Comparison of ENCODE assay signal across 8 cellular contexts in the genomic region with DNA sequence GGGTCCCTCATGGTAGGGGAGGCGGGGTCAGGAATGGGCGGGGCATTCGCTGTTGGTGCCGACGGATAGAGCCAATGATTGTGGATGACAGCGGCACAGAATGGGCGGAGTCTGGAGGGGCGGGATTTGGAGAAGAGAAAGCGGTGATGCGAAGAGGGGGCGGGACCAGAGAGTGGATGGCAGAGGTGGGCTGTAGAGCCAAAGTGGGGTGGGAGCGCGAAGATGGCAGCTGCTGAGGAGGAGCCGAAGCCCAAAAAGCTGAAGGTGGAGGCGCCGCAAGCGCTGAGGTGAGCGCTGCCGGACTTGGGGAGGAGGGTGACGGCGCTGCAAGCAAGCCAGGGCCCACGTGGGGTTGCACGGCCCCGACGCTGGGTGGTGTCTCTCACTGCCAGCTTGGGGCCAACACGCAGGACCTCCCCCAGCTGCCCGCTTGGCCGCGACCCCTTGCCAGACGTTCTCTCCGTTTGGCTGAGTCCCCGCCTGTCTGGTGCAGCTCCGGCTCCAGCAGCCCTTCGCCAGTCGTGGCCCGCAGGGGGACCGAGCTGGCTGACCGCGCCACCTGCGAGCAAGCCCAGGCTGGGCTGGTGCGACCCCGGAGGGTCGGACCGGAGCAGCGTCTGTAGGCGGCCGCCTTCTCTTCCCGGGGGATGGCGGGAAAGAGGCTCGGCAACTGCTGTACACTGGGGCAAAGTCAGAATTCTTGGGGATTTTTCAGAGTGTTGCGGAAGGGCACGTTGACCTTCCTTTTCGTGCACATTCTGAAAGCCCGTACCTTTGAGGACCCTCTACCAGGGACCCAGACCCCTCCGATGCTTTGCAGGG. TPM values are rescaled to one million over a fixed set of nuclear protein-coding genes. Genes with fewer than 3 reads are reported as not detected.
DNase-seq lines count a peak whose midpoint lies in the region; ATAC-seq lines count a peak whose summit lies in the region.

A gene (plus strand): TSS at position 165 of the 822 bp plus-strand sequence. CDS start 58 bp downstream, at position 223.

- H3K27me3 Mint-ChIP-seq in activated T-helper 1 cell treated with anti-CD3 and anti-CD28 coated beads, Interleukin-12 subunit alpha, Interleukin-12 subunit beta, Interleukin-2, Interleukin-4 antibody, amounts not matched to agents 30 ng/mL and 10 ng/mL and 1 ng/mL, durations not matched to agents 14 hours and 24 hours and 36 hours (ENCODE audit: insufficient read depth) = no peaks in the 10 kb centered on the region
- H3K27me3 Mint-ChIP-seq in naive thymus-derived CD8-positive, alpha-beta T cell = no peaks in the 10 kb centered on the region

- H3K27ac Mint-ChIP-seq in activated T-helper 1 cell treated with anti-CD3 and anti-CD28 coated beads, Interleukin-12 subunit alpha, Interleukin-12 subunit beta, Interleukin-2, Interleukin-4 antibody, amounts not matched to agents 30 ng/mL and 10 ng/mL and 1 ng/mL, durations not matched to agents 14 hours and 24 hours and 36 hours = peak within 1 kb of the TSS; percentile 69
- H3K27ac Mint-ChIP-seq in naive thymus-derived CD8-positive, alpha-beta T cell = peak within 1 kb of the TSS in 7 of 10 donors; percentile 29 to 87 (median 78)

- peak; percentile 97 for DNase-seq in DMS53 treated with DMSO at 0.1 percent for 48 hours (lab: John Stamatoyannopoulos, UW; ENCODE audit: unreplicated experiment)
- peak; percentile 76 for DNase-seq in HuH-7.5 (ENCODE audit: low spot score)
- peak; percentile 95 for DNase-seq in RPMI7951 (ENCODE audit: low read depth)
- DNase-seq in activated T-helper 1 cell treated with anti-CD3 and anti-CD28 coated beads, Interleukin-12 subunit alpha, Interleukin-12 subunit beta, Interleukin-2, Interleukin-4 antibody, amounts not matched to agents 30 ng/mL and 10 ng/mL and 1 ng/mL, durations not matched to agents 14 hours and 24 hours and 36 hours (ENCODE audit: low spot score) = peak; percentile 99
- peak; percentile 96 for DNase-seq in fibroblast of gingiva (ENCODE audit: low read depth)
- peak in 9 of 10 donors; percentile 98 to 100 (median 100) for DNase-seq in naive thymus-derived CD8-positive, alpha-beta T cell
- peak in 5 of 6 experiments; percentile 98 to 100 (median 99) for DNase-seq in stimulated activated naive CD4-positive, alpha-beta T cell (lab: John Stamatoyannopoulos, UW)

- peaks cover 29% of the 10 kb centered on the region for H3K4me1 Mint-ChIP-seq in activated T-helper 1 cell treated with anti-CD3 and anti-CD28 coated beads, Interleukin-12 subunit alpha, Interleukin-12 subunit beta, Interleukin-2, Interleukin-4 antibody, amounts not matched to agents 30 ng/mL and 10 ng/mL and 1 ng/mL, durations not matched to agents 14 hours and 24 hours and 36 hours (ENCODE audit: low read depth)
- H3K4me1 Mint-ChIP-seq in naive thymus-derived CD8-positive, alpha-beta T cell = peaks cover 19 to 53% (median 47%) of the 10 kb centered on the region in 4 donors

- H3K9me3 Mint-ChIP-seq in activated T-helper 1 cell treated with anti-CD3 and anti-CD28 coated beads, Interleukin-12 subunit alpha, Interleukin-12 subunit beta, Interleukin-2, Interleukin-4 antibody, amounts not matched to agents 30 ng/mL and 10 ng/mL and 1 ng/mL, durations not matched to agents 14 hours and 24 hours and 36 hours = no peaks in the 10 kb centered on the region
- H3K9me3 Mint-ChIP-seq in naive thymus-derived CD8-positive, alpha-beta T cell = no peaks in the 10 kb centered on the region

- POLR2A ChIA-PET in naive thymus-derived CD8-positive, alpha-beta T cell (lab: Charles Lee) = interaction anchor here (0.6 to 2.6 kb wide), 22 partner anchors 11 to 1081 kb away, joined by 3 to 29 read pairs (median 4); a partner anchor contains a TSS

- peak; percentile 71 for ATAC-seq in GM21526 (IDR thresholded peaks at IDR 0.05; ENCODE audit: low FRiP score, unreplicated experiment)
- ATAC-seq in naive thymus-derived CD8-positive, alpha-beta T cell = peak; percentile 90 to 91

- intact Hi-C loops in activated T-helper 1 cell treated with anti-CD3 and anti-CD28 coated beads, Interleukin-12 subunit alpha, Interleukin-12 subunit beta, Interleukin-2, Interleukin-4 antibody, amounts not matched to agents 30 ng/mL and 10 ng/mL and 1 ng/mL, durations not matched to agents 14 hours and 24 hours and 36 hours (cut with micrococcal nuclease) = loop anchor here (1.0 to 5.0 kb wide), 11 partner anchors 25 to 1083 kb away; a partner anchor contains a TSS

- H3K36me3 Mint-ChIP-seq in activated T-helper 1 cell treated with anti-CD3 and anti-CD28 coated beads, Interleukin-12 subunit alpha, Interleukin-12 subunit beta, Interleukin-2, Interleukin-4 antibody, amounts not matched to agents 30 ng/mL and 10 ng/mL and 1 ng/mL, durations not matched to agents 14 hours and 24 hours and 36 hours (ENCODE audit: low read depth) = peaks cover 8% of the 10 kb centered on the region
- H3K36me3 Mint-ChIP-seq in naive thymus-derived CD8-positive, alpha-beta T cell = peaks cover 0 to 19% (median 2%) of the 10 kb centered on the region in 3 donors

- H3K4me3 Mint-ChIP-seq in activated T-helper 1 cell treated with anti-CD3 and anti-CD28 coated beads, Interleukin-12 subunit alpha, Interleukin-12 subunit beta, Interleukin-2, Interleukin-4 antibody, amounts not matched to agents 30 ng/mL and 10 ng/mL and 1 ng/mL, durations not matched to agents 14 hours and 24 hours and 36 hours = no peak within 1 kb of the TSS
- no peak within 1 kb of the TSS for H3K4me3 Mint-ChIP-seq in naive thymus-derived CD8-positive, alpha-beta T cell

RNA-seq across cellular contexts. Expression of the gene that starts here (rescaled TPM):
- 63.5 and 64.6 TPM in 2 replicates for total RNA-seq in RPMI7951 (2014; rRNA removed; shearing (Covaris generic))
- 47.4 and 50.8 TPM in 2 replicates for total RNA-seq in activated T-helper 1 cell treated with anti-CD3 and anti-CD28 coated beads, Interleukin-12 subunit alpha, Interleukin-12 subunit beta, Interleukin-2, Interleukin-4 antibody, amounts not matched to agents 30 ng/mL and 10 ng/mL and 1 ng/mL, durations not matched to agents 14 hours and 24 hours and 36 hours
- total RNA-seq in naive thymus-derived CD8-positive, alpha-beta T cell = 10 to 100 TPM; 29.6 to 32.9 TPM
- polyA plus RNA-seq in naive thymus-derived CD8-positive, alpha-beta T cell = 10 to 100 TPM; 48.7 to 52.4 (median 49.0) TPM

Comparison
In these comparisons a context has a peak if more than half of its experiments do, and no peak if none do; other contexts are left out.
1. Peak in every context shown above with its lines: DNase-seq and ATAC-seq.